ENCODE assay signal across 1 cellular context in genomic region chr10:124448696-124449169, GRCh38.
TF ChIP-seq lines count a peak whose summit lies in the region.

No MANE protein-coding gene starts in this region.

TF ChIP-seq in GM23338, 12 proteins besides CTCF, POLR2A, EP300 and RAD21:
- TF ChIP-seq REST (IDR thresholded peaks at IDR 0.05; ENCODE audit: unreplicated experiment) (no peak), NANOG (IDR thresholded peaks at IDR 0.05; ENCODE audit: borderline replicate concordance) (no peak), EZH2 (IDR thresholded peaks at IDR 0.05; ENCODE audit: low read depth, unreplicated experiment) (no peak), STAT1 (IDR thresholded peaks at IDR 0.05; ENCODE audit: unreplicated experiment) (no peak), JUNB (IDR thresholded peaks at IDR 0.05; ENCODE audit: unreplicated experiment) (no peak), ZNF331 (CRISPR knock-in tag; IDR thresholded peaks at IDR 0.05; ENCODE audit: low read depth) (no peak), POLR2AphosphoS5 (IDR thresholded peaks at IDR 0.05; ENCODE audit: low read depth) (no peak), CREB1 (CRISPR knock-in tag; IDR thresholded peaks at IDR 0.05; ENCODE audit: low read depth) (no peak), ETS1 (IDR thresholded peaks at IDR 0.05) (no peak), ZNF462 (CRISPR knock-in tag; IDR thresholded peaks at IDR 0.05) (no peak), EZH2phosphoT487 (IDR thresholded peaks at IDR 0.05; ENCODE audit: unreplicated experiment) (no peak), ZNF114 (CRISPR knock-in tag; IDR thresholded peaks at IDR 0.05) (no peak)
